ENCODE assay signal across 10 cellular contexts in the genomic region with DNA sequence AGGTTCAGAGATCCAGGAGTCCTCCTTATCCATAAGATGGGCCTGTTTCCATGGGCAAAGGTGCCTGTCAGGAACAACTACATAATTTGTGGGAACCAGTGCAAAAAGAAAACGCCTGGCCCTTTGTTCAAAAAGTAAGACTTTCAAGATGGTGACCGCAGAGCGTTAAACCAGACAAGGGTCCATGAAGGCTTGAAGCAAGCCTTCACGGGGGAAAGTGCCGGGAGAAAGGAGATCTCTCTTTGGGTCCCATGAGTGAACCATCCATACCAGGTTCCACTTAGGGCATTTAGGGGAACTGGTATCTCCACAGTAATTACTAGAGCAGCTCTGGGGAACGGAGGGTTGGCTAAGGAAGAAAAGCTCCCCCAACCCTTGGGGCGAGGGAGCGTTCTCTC. TPM values are rescaled to one million over a fixed set of nuclear protein-coding genes. Genes with fewer than 3 reads are reported as not detected.
DNase-seq lines count a peak whose midpoint lies in the region; ATAC-seq and TF ChIP-seq lines count a peak whose summit lies in the region.
"Had no signal": no experiment of that assay in that cellular context is flagged by ENCODE, and none has a peak within 500 bp of the region (broad histone marks: within the 10 kb centered on the region; RNA-seq: fewer than 3 reads in every experiment).

No MANE protein-coding gene starts in this region.

- POLR2A ChIA-PET in HCT116 (lab: Charles Lee), result no interaction called here

- peaks cover 78% of the 10 kb centered on the region for H3K4me1 Mint-ChIP-seq in dendritic cell treated with granulocyte-macrophage colony-stimulating factor and Interleukin-4, amounts not matched to agents 40 ng/mL and 50 ng/mL, for 4 days (ENCODE audit: low read depth)
- H3K4me1 Mint-ChIP-seq in nephron, result peaks cover 64% of the 10 kb centered on the region

- H3K27ac Mint-ChIP-seq in dendritic cell treated with granulocyte-macrophage colony-stimulating factor and Interleukin-4, amounts not matched to agents 40 ng/mL and 50 ng/mL, for 4 days, result peak overlapping the region; percentile 81
- H3K27ac Mint-ChIP-seq in nephron, result peak overlapping the region in 1 of 3 experiments; percentile 54

- no peak for TF ChIP-seq POLR2A in HCT116 (IDR thresholded peaks at IDR 0.05; ENCODE audit: borderline replicate concordance, extremely low read depth, insufficient read depth, insufficient read length)
- TF ChIP-seq POLR2A in adrenal gland (IDR thresholded peaks at IDR 0.05), result no peak

- H3K27ac ChIP-seq in BLaER1 (peak overlapping the region; percentile 80; the same call in 1 of the 2 replicates), HCT116 (ENCODE audit: low read depth, low read length) (no peak overlapping the region), adrenal gland (peak overlapping the region in 2 of 5 donors; percentile 41 to 75)

- ATAC-seq in HCT116 (no peak), GM21576 (IDR thresholded peaks at IDR 0.05; ENCODE audit: unreplicated experiment) (no peak), left colon (no peak)

- H3K36me3 Mint-ChIP-seq in dendritic cell treated with granulocyte-macrophage colony-stimulating factor and Interleukin-4, amounts not matched to agents 40 ng/mL and 50 ng/mL, for 4 days (ENCODE audit: low read depth), result peaks cover 2% of the 10 kb centered on the region
- no peaks in the 10 kb centered on the region for H3K36me3 Mint-ChIP-seq in nephron (ENCODE audit: low read depth)

- H3K9me3 Mint-ChIP-seq in dendritic cell treated with granulocyte-macrophage colony-stimulating factor and Interleukin-4, amounts not matched to agents 40 ng/mL and 50 ng/mL, for 4 days, result no peaks in the 10 kb centered on the region
- H3K9me3 Mint-ChIP-seq in nephron, result no peaks in the 10 kb centered on the region

- intact Hi-C loops in HCT116 (cut with micrococcal nuclease) (no loop called here), adrenal gland (cut with DNase I) (no loop called here), left colon (cut with DNase I, micrococcal nuclease) (no loop called here)
- intact Hi-C loops in dendritic cell treated with granulocyte-macrophage colony-stimulating factor and Interleukin-4, amounts not matched to agents 40 ng/mL and 50 ng/mL, for 4 days (cut with micrococcal nuclease), result no loop called here

- H3K4me3 ChIP-seq in BLaER1 (peak overlapping the region; percentile 85), HCT116 (replicated peaks in 1 of 2; ENCODE audit: low read depth in 1 of 2, low read length in 2 of 2) (no peak overlapping the region), adrenal gland (peak overlapping the region in 2 of 4 donors; percentile 36 to 93)

- CTCF ChIA-PET in HCT116 (lab: Charles Lee), result no interaction called here

- 72% methylated on average over 8 of the region's 8 CpGs for WGBS in adrenal gland, 4 donors

- H3K4me2 ChIP-seq in BLaER1, result peak overlapping the region; percentile 99
- no peak overlapping the region for H3K4me2 ChIP-seq in HCT116 (ENCODE audit: low read length)

- H3K27me3 Mint-ChIP-seq in dendritic cell treated with granulocyte-macrophage colony-stimulating factor and Interleukin-4, amounts not matched to agents 40 ng/mL and 50 ng/mL, for 4 days, result peaks cover 66% of the 10 kb centered on the region
- H3K27me3 Mint-ChIP-seq in nephron (ENCODE audit: low read depth), result peaks cover 93% of the 10 kb centered on the region

- TF ChIP-seq CTCF in HCT116 (IDR thresholded peaks at IDR 0.05 in 2 of 3, conservative IDR thresholded peaks at IDR 0.05 in 1 of 3; ENCODE audit: borderline replicate concordance in 1 of 3, insufficient read depth in 1 of 3, low read depth in 2 of 3, low read length in 2 of 3) (no peak), nephron (IDR thresholded peaks at IDR 0.05; ENCODE audit: unreplicated experiment in 3 of 3) (no peak), adrenal gland (IDR thresholded peaks at IDR 0.05) (no peak)

- H3K27me3 ChIP-seq in BLaER1 (peaks cover 29% of the 10 kb centered on the region), HCT116 (ENCODE audit: insufficient read depth, low read length) (no peaks in the 10 kb centered on the region), adrenal gland (no peaks in the 10 kb centered on the region)

- peak overlapping the region; percentile 83; the same call in 1 of the 2 replicates for H3K9ac ChIP-seq in BLaER1
- H3K9ac ChIP-seq in HCT116 (ENCODE audit: low read length), result no peak overlapping the region

- H2AFZ ChIP-seq in HCT116 (ENCODE audit: low read depth, low read length, poor library complexity, severe bottlenecking), result peak overlapping the region; percentile 32

- RAD21 ChIA-PET in HCT116 (lab: Charles Lee; ENCODE audit: low non-redundant PET in 1 of 2, low total read pairs in 2 of 2, uncharacterized antibody in 2 of 2, unreplicated experiment in 2 of 2), result no interaction called here

- no peaks in the 10 kb centered on the region for H3K9me3 ChIP-seq in BLaER1
- no peaks in the 10 kb centered on the region for H3K9me3 ChIP-seq in HCT116 (ENCODE audit: control insufficient read depth in 1 of 2, insufficient read depth in 1 of 2, low read depth in 1 of 2, low read length in 2 of 2)
- no peaks in the 10 kb centered on the region for H3K9me3 ChIP-seq in adrenal gland (replicated peaks in 1 of 3)

- H3K4me3 Mint-ChIP-seq in dendritic cell treated with granulocyte-macrophage colony-stimulating factor and Interleukin-4, amounts not matched to agents 40 ng/mL and 50 ng/mL, for 4 days, result peak overlapping the region; percentile 80
- H3K4me3 Mint-ChIP-seq in nephron, result peak overlapping the region; percentile 72 to 86 (median 85)

- H3K4me1 ChIP-seq in BLaER1 (peaks cover 95% of the 10 kb centered on the region), HCT116 (ENCODE audit: control insufficient read depth in 1 of 2, insufficient read depth in 2 of 2, low read length in 2 of 2) (peaks cover 26 to 67% of the 10 kb centered on the region in 2 experiments), adrenal gland (replicated peaks in 1 of 2) (peaks cover 41 to 65% of the 10 kb centered on the region in 2 donors)

- H4K20me1 ChIP-seq in BLaER1 (peaks cover 39% of the 10 kb centered on the region), HCT116 (ENCODE audit: insufficient read depth) (no peaks in the 10 kb centered on the region)

- no peaks in the 10 kb centered on the region for H3K9me2 ChIP-seq in HCT116 (ENCODE audit: insufficient read depth)

- TF ChIP-seq RAD21 in HCT116 (IDR thresholded peaks at IDR 0.05; ENCODE audit: low read depth), result no peak

- no peaks in the 10 kb centered on the region for H3K36me3 ChIP-seq in BLaER1
- H3K36me3 ChIP-seq in HCT116 (ENCODE audit: control insufficient read depth in 1 of 2, insufficient read depth in 2 of 2, low read length in 2 of 2), result no peaks in the 10 kb centered on the region
- H3K36me3 ChIP-seq in adrenal gland (replicated peaks in 1 of 2), result no peaks in the 10 kb centered on the region

- H3K79me2 ChIP-seq in HCT116 (ENCODE audit: insufficient read depth, low read length), result no peaks in the 10 kb centered on the region

- no TSS peak for BruUV-seq in HCT116 (replicated peaks; lab: Mats Ljungman, UMichigan)

- DNase-seq in HCT116 (ENCODE audit: low read depth, low spot score) (no peak), NCI-H187 treated with DMSO at 0.1 percent for 48 hours (lab: John Stamatoyannopoulos, UW) (no peak), adrenal gland (no peak), left colon (no peak)
- DNase-seq: DND-41, SIG-M5 had no signal

TF ChIP-seq in HCT116, 20 proteins besides CTCF, POLR2A, EP300 and RAD21:
- no peak for TF ChIP-seq CBX3 (IDR thresholded peaks at IDR 0.05; ENCODE audit: low read depth)
- no peak for TF ChIP-seq CEBPB (IDR thresholded peaks at IDR 0.05; ENCODE audit: low read depth)
- no peak for TF ChIP-seq TCF7L2 (IDR thresholded peaks at IDR 0.05; ENCODE audit: borderline replicate concordance, extremely low read depth, insufficient read depth, insufficient read length)
- TF ChIP-seq EZH2phosphoT487 (IDR thresholded peaks at IDR 0.05; ENCODE audit: borderline replicate concordance), result no peak
- TF ChIP-seq ZNF274 (IDR thresholded peaks at IDR 0.05; ENCODE audit: low read depth, low read length), result no peak
- TF ChIP-seq, protein P1, sequence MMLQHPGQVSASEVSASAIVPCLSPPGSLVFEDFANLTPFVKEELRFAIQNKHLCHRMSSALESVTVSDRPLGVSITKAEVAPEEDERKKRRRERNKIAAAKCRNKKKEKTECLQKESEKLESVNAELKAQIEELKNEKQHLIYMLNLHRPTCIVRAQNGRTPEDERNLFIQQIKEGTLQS (IDR thresholded peaks at IDR 0.05), result no peak
- TF ChIP-seq FOSL1 (IDR thresholded peaks at IDR 0.05; ENCODE audit: low read depth), result no peak
- no peak for TF ChIP-seq ZFX (IDR thresholded peaks at IDR 0.05)
- no peak for TF ChIP-seq ELF1 (IDR thresholded peaks at IDR 0.05; ENCODE audit: borderline replicate concordance, low read depth)
- TF ChIP-seq EZH2 (IDR thresholded peaks at IDR 0.05), result no peak
- TF ChIP-seq JUND (IDR thresholded peaks at IDR 0.05), result no peak

RNA-seq across cellular contexts. Expression of a gene that starts 0.9 kb away (rescaled TPM):
- total RNA-seq in HCT116 (2021; ENCODE audit: unreplicated experiment) (5.4 TPM), adrenal gland (10 to 100 TPM; 22.8 to 57.9 (median 38.7) TPM), left colon (1 to 10 TPM; 3.3 to 7.7 TPM)
- 3.9 and 4.5 TPM in 2 replicates for polyA plus RNA-seq in HCT116 (2012)
- 10 to 100 TPM in 2 of 3 donors, 1 to 10 TPM in 1; 9.3 to 25.2 (median 10.4) TPM for polyA plus RNA-seq in adrenal gland

RNA-seq across cellular contexts. Expression of a gene that starts 36.1 kb away (rescaled TPM):
- 5.1 TPM for total RNA-seq in HCT116 (2021; ENCODE audit: unreplicated experiment)
- 3.5 TPM in 2 replicates for polyA plus RNA-seq in HCT116 (2012)
- total RNA-seq in adrenal gland, result 10 to 100 TPM in 1 of 8 donors, 1 to 10 TPM in 7; 3.6 to 11.1 (median 7.7) TPM
- 1 to 10 TPM; 2.9 to 5.1 (median 3.5) TPM for polyA plus RNA-seq in adrenal gland
- total RNA-seq in left colon, result 10 to 100 TPM; 18.2 to 19.8 TPM
